Comparison of ENCODE assay signal across 1 cellular context in the genomic region with DNA sequence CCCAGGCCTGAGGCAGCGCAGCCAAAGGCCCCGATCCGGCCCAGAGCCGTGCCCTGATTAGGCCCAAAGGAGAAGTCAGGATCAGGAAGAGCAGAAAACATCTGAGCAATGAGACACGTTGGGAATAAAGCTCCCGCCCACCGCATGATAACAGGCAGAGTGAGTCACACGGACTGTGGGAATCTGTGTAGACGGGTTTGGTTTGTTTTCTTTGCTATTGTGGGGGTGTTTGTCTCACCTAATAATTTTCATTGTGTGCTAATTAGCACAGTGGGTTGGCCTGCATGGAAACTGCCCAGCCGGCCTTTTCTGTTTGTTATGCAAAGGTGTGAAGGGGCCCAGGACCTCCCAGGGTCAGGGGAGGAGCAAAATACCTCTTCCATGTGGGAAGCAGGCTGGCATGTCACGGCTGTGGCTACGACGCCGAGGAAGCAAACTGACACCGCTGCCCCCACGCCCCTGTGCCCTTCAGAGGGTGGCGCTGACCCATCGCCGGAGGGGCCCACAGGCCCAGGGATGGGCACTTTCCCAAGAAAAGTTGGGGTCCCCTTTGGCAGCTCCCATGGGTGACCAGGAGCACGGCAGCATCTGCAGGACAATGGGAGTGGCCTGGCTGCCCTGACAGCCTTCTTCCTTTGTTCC.
TF ChIP-seq lines count a peak whose summit lies in the region.

No MANE protein-coding gene starts in this region.

TF ChIP-seq in SK-N-SH treated with all-trans-retinoic acid at 6 μM for 48 hours, 23 proteins besides CTCF, POLR2A, EP300 and RAD21 (continued from another document):
- TF ChIP-seq, protein P1, sequence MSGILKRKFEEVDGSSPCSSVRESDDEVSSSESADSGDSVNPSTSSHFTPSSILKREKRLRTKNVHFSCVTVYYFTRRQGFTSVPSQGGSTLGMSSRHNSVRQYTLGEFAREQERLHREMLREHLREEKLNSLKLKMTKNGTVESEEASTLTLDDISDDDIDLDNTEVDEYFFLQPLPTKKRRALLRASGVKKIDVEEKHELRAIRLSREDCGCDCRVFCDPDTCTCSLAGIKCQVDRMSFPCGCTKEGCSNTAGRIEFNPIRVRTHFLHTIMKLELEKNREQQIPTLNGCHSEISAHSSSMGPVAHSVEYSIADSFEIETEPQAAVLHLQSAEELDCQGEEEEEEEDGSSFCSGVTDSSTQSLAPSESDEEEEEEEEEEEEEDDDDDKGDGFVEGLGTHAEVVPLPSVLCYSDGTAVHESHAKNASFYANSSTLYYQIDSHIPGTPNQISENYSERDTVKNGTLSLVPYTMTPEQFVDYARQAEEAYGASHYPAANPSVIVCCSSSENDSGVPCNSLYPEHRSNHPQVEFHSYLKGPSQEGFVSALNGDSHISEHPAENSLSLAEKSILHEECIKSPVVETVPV (CRISPR knock-in tag; IDR thresholded peaks at IDR 0.05): no peak
- TF ChIP-seq ZNF8 (CRISPR knock-in tag; IDR thresholded peaks at IDR 0.05) (no peak), CSDC2 (CRISPR knock-in tag; IDR thresholded peaks at IDR 0.05) (no peak)
- TF ChIP-seq, protein P2, sequence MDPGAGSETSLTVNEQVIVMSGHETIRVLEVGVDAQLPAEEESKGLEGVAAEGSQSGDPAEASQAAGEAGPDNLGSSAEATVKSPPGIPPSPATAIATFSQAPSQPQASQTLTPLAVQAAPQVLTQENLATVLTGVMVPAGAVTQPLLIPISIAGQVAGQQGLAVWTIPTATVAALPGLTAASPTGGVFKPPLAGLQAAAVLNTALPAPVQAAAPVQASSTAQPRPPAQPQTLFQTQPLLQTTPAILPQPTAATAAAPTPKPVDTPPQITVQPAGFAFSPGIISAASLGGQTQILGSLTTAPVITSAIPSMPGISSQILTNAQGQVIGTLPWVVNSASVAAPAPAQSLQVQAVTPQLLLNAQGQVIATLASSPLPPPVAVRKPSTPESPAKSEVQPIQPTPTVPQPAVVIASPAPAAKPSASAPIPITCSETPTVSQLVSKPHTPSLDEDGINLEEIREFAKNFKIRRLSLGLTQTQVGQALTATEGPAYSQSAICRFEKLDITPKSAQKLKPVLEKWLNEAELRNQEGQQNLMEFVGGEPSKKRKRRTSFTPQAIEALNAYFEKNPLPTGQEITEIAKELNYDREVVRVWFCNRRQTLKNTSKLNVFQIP (CRISPR knock-in tag; IDR thresholded peaks at IDR 0.05; ENCODE audit: borderline replicate concordance, low read depth): no peak
